1 cellular context compared by ENCODE assay signal in the genomic region with DNA sequence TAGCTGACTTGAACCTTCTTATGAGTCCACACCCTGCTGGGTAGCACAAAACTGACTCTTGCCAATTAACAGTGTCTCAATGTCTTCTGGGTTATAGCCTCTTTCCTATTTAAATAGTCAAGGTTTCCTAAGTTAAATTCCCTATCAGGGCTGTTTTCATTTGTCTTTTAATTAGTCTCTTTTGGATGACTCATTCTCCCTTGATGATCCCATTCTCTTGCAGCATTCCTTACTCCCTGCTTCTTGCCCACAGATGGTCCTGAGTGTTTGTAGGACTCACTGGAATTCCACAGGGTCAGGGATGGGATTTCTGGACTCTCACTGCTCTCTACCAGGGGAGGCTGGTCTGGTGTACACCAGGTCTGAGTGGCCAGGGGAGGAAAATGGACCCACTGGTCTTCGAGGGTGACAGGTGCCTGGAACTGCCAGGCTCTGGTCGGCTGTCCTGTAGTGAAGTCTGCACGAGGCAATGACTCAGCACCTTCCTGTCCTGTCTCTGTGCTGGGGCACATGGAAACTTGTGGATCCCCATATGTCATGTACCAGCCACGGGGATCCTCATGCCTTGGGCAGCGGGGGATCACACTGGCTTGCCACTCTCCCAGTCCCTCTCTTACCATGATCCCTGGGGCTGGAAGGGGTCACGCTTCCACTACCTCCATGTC.
TF ChIP-seq lines count a peak whose summit lies in the region.

No MANE protein-coding gene starts in this region.

TF ChIP-seq in K562, 482 proteins besides CTCF, POLR2A, EP300 and RAD21 (continued from another document):
- TF ChIP-seq C11orf30 (IDR thresholded peaks at IDR 0.05; ENCODE audit: low read depth) = peak; percentile 50
- TF ChIP-seq, protein P1, sequence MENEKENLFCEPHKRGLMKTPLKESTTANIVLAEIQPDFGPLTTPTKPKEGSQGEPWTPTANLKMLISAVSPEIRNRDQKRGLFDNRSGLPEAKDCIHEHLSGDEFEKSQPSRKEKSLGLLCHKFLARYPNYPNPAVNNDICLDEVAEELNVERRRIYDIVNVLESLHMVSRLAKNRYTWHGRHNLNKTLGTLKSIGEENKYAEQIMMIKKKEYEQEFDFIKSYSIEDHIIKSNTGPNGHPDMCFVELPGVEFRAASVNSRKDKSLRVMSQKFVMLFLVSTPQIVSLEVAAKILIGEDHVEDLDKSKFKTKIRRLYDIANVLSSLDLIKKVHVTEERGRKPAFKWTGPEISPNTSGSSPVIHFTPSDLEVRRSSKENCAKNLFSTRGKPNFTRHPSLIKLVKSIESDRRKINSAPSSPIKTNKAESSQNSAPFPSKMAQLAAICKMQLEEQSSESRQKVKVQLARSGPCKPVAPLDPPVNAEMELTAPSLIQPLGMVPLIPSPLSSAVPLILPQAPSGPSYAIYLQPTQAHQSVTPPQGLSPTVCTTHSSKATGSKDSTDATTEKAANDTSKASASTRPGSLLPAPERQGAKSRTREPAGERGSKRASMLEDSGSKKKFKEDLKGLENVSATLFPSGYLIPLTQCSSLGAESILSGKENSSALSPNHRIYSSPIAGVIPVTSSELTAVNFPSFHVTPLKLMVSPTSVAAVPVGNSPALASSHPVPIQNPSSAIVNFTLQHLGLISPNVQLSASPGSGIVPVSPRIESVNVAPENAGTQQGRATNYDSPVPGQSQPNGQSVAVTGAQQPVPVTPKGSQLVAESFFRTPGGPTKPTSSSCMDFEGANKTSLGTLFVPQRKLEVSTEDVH (IDR thresholded peaks at IDR 0.05; ENCODE audit: low read depth, partially characterized antibody) = no peak
- no peak for TF ChIP-seq ZBTB1 (CRISPR knock-in tag; IDR thresholded peaks at IDR 0.05; ENCODE audit: borderline replicate concordance, low read depth)
- TF ChIP-seq, protein P2, sequence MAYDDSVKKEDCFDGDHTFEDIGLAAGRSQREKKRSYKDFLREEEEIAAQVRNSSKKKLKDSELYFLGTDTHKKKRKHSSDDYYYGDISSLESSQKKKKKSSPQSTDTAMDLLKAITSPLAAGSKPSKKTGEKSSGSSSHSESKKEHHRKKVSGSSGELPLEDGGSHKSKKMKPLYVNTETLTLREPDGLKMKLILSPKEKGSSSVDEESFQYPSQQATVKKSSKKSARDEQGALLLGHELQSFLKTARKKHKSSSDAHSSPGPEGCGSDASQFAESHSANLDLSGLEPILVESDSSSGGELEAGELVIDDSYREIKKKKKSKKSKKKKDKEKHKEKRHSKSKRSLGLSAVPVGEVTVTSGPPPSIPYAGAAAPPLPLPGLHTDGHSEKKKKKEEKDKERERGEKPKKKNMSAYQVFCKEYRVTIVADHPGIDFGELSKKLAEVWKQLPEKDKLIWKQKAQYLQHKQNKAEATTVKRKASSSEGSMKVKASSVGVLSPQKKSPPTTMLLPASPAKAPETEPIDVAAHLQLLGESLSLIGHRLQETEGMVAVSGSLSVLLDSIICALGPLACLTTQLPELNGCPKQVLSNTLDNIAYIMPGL (CRISPR knock-in tag; IDR thresholded peaks at IDR 0.05) = no peak
- TF ChIP-seq NCOR1 (IDR thresholded peaks at IDR 0.05) = no peak
- TF ChIP-seq, protein P3, sequence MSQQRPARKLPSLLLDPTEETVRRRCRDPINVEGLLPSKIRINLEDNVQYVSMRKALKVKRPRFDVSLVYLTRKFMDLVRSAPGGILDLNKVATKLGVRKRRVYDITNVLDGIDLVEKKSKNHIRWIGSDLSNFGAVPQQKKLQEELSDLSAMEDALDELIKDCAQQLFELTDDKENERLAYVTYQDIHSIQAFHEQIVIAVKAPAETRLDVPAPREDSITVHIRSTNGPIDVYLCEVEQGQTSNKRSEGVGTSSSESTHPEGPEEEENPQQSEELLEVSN (IDR thresholded peaks at IDR 0.05; ENCODE audit: borderline replicate concordance in 1 of 2, extremely low read depth in 1 of 2, insufficient read depth in 1 of 2, insufficient read length in 1 of 2, low read depth in 1 of 2, low read length in 1 of 2, poor library complexity in 1 of 2, severe bottlenecking in 1 of 2) = peak in 1 of 2 experiments; percentile 28
- no peak for TF ChIP-seq IRF2 (CRISPR knock-in tag; IDR thresholded peaks at IDR 0.05)
- TF ChIP-seq MAFG (tag; conservative IDR thresholded peaks at IDR 0.05) = peak; percentile 76
- TF ChIP-seq, protein P4, sequence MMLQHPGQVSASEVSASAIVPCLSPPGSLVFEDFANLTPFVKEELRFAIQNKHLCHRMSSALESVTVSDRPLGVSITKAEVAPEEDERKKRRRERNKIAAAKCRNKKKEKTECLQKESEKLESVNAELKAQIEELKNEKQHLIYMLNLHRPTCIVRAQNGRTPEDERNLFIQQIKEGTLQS (IDR thresholded peaks at IDR 0.05) = peak; percentile 13; the same call in 1 of the 2 replicates
- TF ChIP-seq, protein P4 (CRISPR knock-in tag; conservative IDR thresholded peaks at IDR 0.05) = no peak
- TF ChIP-seq CXXC5 (CRISPR knock-in tag; IDR thresholded peaks at IDR 0.05) = no peak
